In the genomic region with DNA sequence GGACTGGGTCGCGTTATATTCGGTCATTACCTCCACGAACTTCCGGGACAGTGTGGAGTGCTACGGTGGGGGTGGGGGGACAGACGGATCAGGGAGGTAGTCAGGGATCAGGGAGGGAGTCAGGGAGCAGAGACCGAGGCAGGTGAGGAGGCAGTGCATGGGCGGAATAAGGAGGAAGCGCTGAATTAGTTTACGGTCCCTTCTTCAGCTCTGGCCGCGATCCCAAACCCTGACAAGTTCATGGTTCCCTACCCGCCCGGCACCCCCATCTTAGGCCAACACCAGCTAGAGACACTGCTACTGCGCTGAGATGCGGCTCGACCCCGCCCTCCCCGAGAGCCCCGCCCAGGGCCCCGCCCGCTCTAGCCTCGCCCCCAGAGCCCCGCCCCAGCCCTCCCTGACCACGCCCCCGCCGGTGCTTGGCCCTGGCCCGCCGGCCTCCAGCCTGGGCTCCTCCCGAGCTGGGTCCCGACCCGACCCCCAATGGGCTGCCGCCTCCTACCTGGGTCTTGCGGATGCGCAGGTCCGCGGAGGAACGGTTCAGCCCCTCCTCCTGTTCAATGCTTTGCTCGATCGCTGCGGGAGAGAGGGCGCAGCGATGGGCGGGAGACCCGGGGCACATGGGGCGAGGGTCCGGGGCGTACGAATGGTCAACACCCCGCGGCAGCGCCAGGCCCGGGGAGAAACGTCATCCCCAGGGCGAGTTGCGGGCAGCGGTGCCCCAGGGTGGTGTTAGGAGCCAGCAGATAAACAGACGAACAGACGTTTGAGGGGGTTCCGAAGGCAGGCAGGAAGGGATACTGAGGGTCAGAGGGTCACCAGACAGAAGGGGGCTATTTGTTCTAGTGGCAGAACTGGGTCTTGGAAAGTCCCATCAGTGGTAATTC, we compare ENCODE assay signal across 8 cellular contexts. TPM values are rescaled to one million over a fixed set of nuclear protein-coding genes. Genes with fewer than 3 reads are reported as not detected.
DNase-seq lines count a peak whose midpoint lies in the region; ATAC-seq lines count a peak whose summit lies in the region.

No MANE protein-coding gene starts in this region.

- H3K36me3 ChIP-seq in H7 (replicated peaks; ENCODE audit: control insufficient read depth, insufficient read depth, low read length), result no peaks in the 10 kb centered on the region

- intact Hi-C loops in left colon (cut with DNase I, micrococcal nuclease), result no loop called here

- ATAC-seq in left colon (peak; percentile 95), HG02970 (IDR thresholded peaks at IDR 0.05; ENCODE audit: low FRiP score, unreplicated experiment) (no peak)

- DNase-seq in EH (ENCODE audit: low read depth) (peak; percentile 87), H7 (peak; percentile 100), NAMALWA (ENCODE audit: low spot score) (peak; percentile 81), cerebellar cortex (ENCODE audit: low spot score) (peak; percentile 63), left colon (peak; percentile 81 to 89)
- peak; percentile 49 for DNase-seq in activated CD4-positive, CD25-positive, alpha-beta regulatory T cell treated with anti-CD3 and anti-CD28 coated beads, Interleukin-2, amount 50 U/mL, for 16 hours (ENCODE audit: low read depth, low spot score)
- DNase-seq in stimulated activated CD4-positive, alpha-beta T cell treated with anti-CD3 and anti-CD28 coated beads, Interleukin-4, amount 100 ng/mL, for 1 hour, result peak; percentile 82

- H3K4me3 ChIP-seq in H7 (ENCODE audit: insufficient read depth, low read depth, low read length), result peak overlapping the region; percentile 67

- H3K27me3 ChIP-seq in H7 (ENCODE audit: control insufficient read depth, insufficient read depth, low read length), result no peaks in the 10 kb centered on the region; the same call in 1 of the 2 replicates

RNA-seq across cellular contexts. Expression of a gene that starts 12.2 kb away (rescaled TPM):
- total RNA-seq in H7 (2014; rRNA removed; shearing (Covaris generic)), result 4.4 and 8.2 TPM in 2 replicates
- 10 to 100 TPM; 16.9 to 27.2 TPM for total RNA-seq in left colon

RNA-seq across cellular contexts. Expression of a gene that starts 13.2 kb away (rescaled TPM):
- 1.3 and 4.1 TPM in 2 replicates for total RNA-seq in H7 (2014; rRNA removed; shearing (Covaris generic))
- total RNA-seq in left colon, result under 1 TPM; 0.75 to 0.79 TPM

RNA-seq across cellular contexts. Expression of a gene that starts 36.1 kb away (rescaled TPM):
- total RNA-seq in H7 (2014; rRNA removed; shearing (Covaris generic)), result 13.6 and 14.2 TPM in 2 replicates
- total RNA-seq in left colon, result 10 to 100 TPM; 66.9 to 83.3 TPM

RNA-seq across cellular contexts. Expression of a gene that starts 39.7 kb away (rescaled TPM):
- 4.1 and 5.0 TPM in 2 replicates for total RNA-seq in H7 (2014; rRNA removed; shearing (Covaris generic))
- total RNA-seq in left colon, result 10 to 100 TPM; 12.2 to 15.0 TPM

RNA-seq across cellular contexts. Expression of a gene that starts 48.4 kb away (rescaled TPM):
- total RNA-seq in H7 (2014; rRNA removed; shearing (Covaris generic)), result 15.3 and 18.4 TPM in 2 replicates
- 10 to 100 TPM; 12.9 to 21.0 TPM for total RNA-seq in left colon

Comparison
In these comparisons a context has a peak if more than half of its experiments do, and no peak if none do; other contexts are left out.
1. DNase-seq: peak in every context shown above with its lines; median percentile 100 in H7; 87 in EH; 85 in left colon; 82 in stimulated activated CD4-positive, alpha-beta T cell treated with anti-CD3 and anti-CD28 coated beads, Interleukin-4, amount 100 ng/mL, for 1 hour; 81 in NAMALWA; 63 in cerebellar cortex; 49 in activated CD4-positive, CD25-positive, alpha-beta regulatory T cell treated with anti-CD3 and anti-CD28 coated beads, Interleukin-2, amount 50 U/mL, for 16 hours.